In genomic region chr2:238239552-238239871, GRCh38 we compare ENCODE assay signal across 8 cellular contexts. TPM values are rescaled to one million over a fixed set of nuclear protein-coding genes. Genes with fewer than 3 reads are reported as not detected.
DNase-seq lines count a peak whose midpoint lies in the region; ATAC-seq and TF ChIP-seq lines count a peak whose summit lies in the region.

No MANE protein-coding gene starts in this region.

- no peak overlapping the region for H3K4me2 ChIP-seq in KMS-11

- H3K4me3 ChIP-seq in KMS-11 (IDR thresholded peaks at IDR 0.05; ENCODE audit: insufficient read depth, low read depth, low read length), result no peak overlapping the region

- no peaks in the 10 kb centered on the region for H3K36me3 ChIP-seq in KMS-11 (ENCODE audit: insufficient read depth)

- H3K27ac ChIP-seq in KMS-11, result 0 out of 2 replicates have a peak overlapping the region, but pooled peaks have one; percentile 46

- H3K9ac ChIP-seq in KMS-11, result peak overlapping the region; percentile 71

- peak; percentile 16 to 22 for ATAC-seq in activated T-cell treated with anti-CD3 and anti-CD28 coated beads, Interleukin-2, amount 50 U/mL, for 72 hours (replicated peaks in 1 of 2)
- peak; percentile 46 to 59 for ATAC-seq in naive thymus-derived CD8-positive, alpha-beta T cell
- ATAC-seq in HG03196 (IDR thresholded peaks at IDR 0.05; ENCODE audit: unreplicated experiment), result no peak

- no peak for TF ChIP-seq CTCF in KMS-11 (conservative IDR thresholded peaks at IDR 0.05; ENCODE audit: low read depth, low read length)

- no peak overlapping the region for H3K27ac Mint-ChIP-seq in activated T-cell treated with anti-CD3 and anti-CD28 coated beads, Interleukin-2, amount 50 U/mL, for 72 hours
- H3K27ac Mint-ChIP-seq in dendritic cell treated with granulocyte-macrophage colony-stimulating factor and Interleukin-4, amounts not matched to agents 40 ng/mL and 50 ng/mL, for 4 days, result no peak overlapping the region
- H3K27ac Mint-ChIP-seq in naive thymus-derived CD8-positive, alpha-beta T cell, result no peak overlapping the region

- intact Hi-C loops in dendritic cell treated with granulocyte-macrophage colony-stimulating factor and Interleukin-4, amounts not matched to agents 40 ng/mL and 50 ng/mL, for 4 days (cut with micrococcal nuclease), result loop anchor here (5.0 kb wide), 1 partner anchor 37 kb away; the partner anchor contains the start of gene ILKAP

- DNase-seq in activated T-cell treated with anti-CD3 and anti-CD28 coated beads, Interleukin-2, amount 50 U/mL, for 72 hours, result peak; percentile 35 to 45
- DNase-seq in activated T-cell treated with anti-CD3 and anti-CD28 coated beads for 4 hours (no peak), NCI-H526 treated with DMSO at 0.1 percent for 48 hours (lab: John Stamatoyannopoulos, UW) (no peak), SKM-1 (lab: John Stamatoyannopoulos, UW; ENCODE audit: unreplicated experiment) (no peak)
- DNase-seq in naive thymus-derived CD8-positive, alpha-beta T cell, result peak in 5 of 10 donors; percentile 22 to 48 (median 43)

- no peaks in the 10 kb centered on the region; the same call in 1 of the 2 replicates for H4K20me1 ChIP-seq in KMS-11 (ENCODE audit: insufficient read depth)

- no peaks in the 10 kb centered on the region for H3K9me3 Mint-ChIP-seq in activated T-cell treated with anti-CD3 and anti-CD28 coated beads, Interleukin-2, amount 50 U/mL, for 72 hours
- H3K9me3 Mint-ChIP-seq in dendritic cell treated with granulocyte-macrophage colony-stimulating factor and Interleukin-4, amounts not matched to agents 40 ng/mL and 50 ng/mL, for 4 days, result no peaks in the 10 kb centered on the region
- H3K9me3 Mint-ChIP-seq in naive thymus-derived CD8-positive, alpha-beta T cell, result no peaks in the 10 kb centered on the region

- H3K4me1 Mint-ChIP-seq in activated T-cell treated with anti-CD3 and anti-CD28 coated beads, Interleukin-2, amount 50 U/mL, for 72 hours (ENCODE audit: low read depth), result no peaks in the 10 kb centered on the region
- H3K4me1 Mint-ChIP-seq in dendritic cell treated with granulocyte-macrophage colony-stimulating factor and Interleukin-4, amounts not matched to agents 40 ng/mL and 50 ng/mL, for 4 days (ENCODE audit: low read depth), result peaks cover 21% of the 10 kb centered on the region
- peaks cover 8 to 15% (median 12%) of the 10 kb centered on the region in 4 donors for H3K4me1 Mint-ChIP-seq in naive thymus-derived CD8-positive, alpha-beta T cell

- POLR2A ChIA-PET in naive thymus-derived CD8-positive, alpha-beta T cell (lab: Charles Lee), result interaction anchor here (0.6 to 2.3 kb wide), 5 partner anchors 17 to 302 kb away, joined by 3 to 7 read pairs (median 3); no protein-coding TSS in a partner anchor

- peaks cover 18% of the 10 kb centered on the region for H3K79me2 ChIP-seq in KMS-11 (ENCODE audit: insufficient read depth, low read depth)

- H3K4me3 Mint-ChIP-seq in activated T-cell treated with anti-CD3 and anti-CD28 coated beads, Interleukin-2, amount 50 U/mL, for 72 hours, result peak overlapping the region; percentile 51 to 94
- H3K4me3 Mint-ChIP-seq in dendritic cell treated with granulocyte-macrophage colony-stimulating factor and Interleukin-4, amounts not matched to agents 40 ng/mL and 50 ng/mL, for 4 days, result peak overlapping the region; percentile 83
- peak overlapping the region in 4 of 10 donors; percentile 45 to 87 (median 54) for H3K4me3 Mint-ChIP-seq in naive thymus-derived CD8-positive, alpha-beta T cell

- H2AFZ ChIP-seq in KMS-11 (ENCODE audit: low read depth), result no peak overlapping the region; the same call in 1 of the 2 replicates

- H3K27me3 ChIP-seq in KMS-11 (ENCODE audit: insufficient read depth, low read depth), result no peaks in the 10 kb centered on the region

- peaks cover 0 to 2% of the 10 kb centered on the region in 2 donors for H3K36me3 Mint-ChIP-seq in activated T-cell treated with anti-CD3 and anti-CD28 coated beads, Interleukin-2, amount 50 U/mL, for 72 hours (ENCODE audit: insufficient read depth in 2 of 2)
- no peaks in the 10 kb centered on the region for H3K36me3 Mint-ChIP-seq in dendritic cell treated with granulocyte-macrophage colony-stimulating factor and Interleukin-4, amounts not matched to agents 40 ng/mL and 50 ng/mL, for 4 days (ENCODE audit: low read depth)
- peaks cover 0 to 4% (median 0%) of the 10 kb centered on the region in 3 donors for H3K36me3 Mint-ChIP-seq in naive thymus-derived CD8-positive, alpha-beta T cell

- peaks cover 32% of the 10 kb centered on the region for H3K4me1 ChIP-seq in KMS-11 (ENCODE audit: low read depth, poor library complexity, severe bottlenecking)

- H3K27me3 Mint-ChIP-seq in activated T-cell treated with anti-CD3 and anti-CD28 coated beads, Interleukin-2, amount 50 U/mL, for 72 hours (ENCODE audit: low read depth), result peaks cover 31% of the 10 kb centered on the region
- H3K27me3 Mint-ChIP-seq in dendritic cell treated with granulocyte-macrophage colony-stimulating factor and Interleukin-4, amounts not matched to agents 40 ng/mL and 50 ng/mL, for 4 days, result peaks cover 69% of the 10 kb centered on the region
- peaks cover 11 to 34% (median 18%) of the 10 kb centered on the region in 5 donors for H3K27me3 Mint-ChIP-seq in naive thymus-derived CD8-positive, alpha-beta T cell

RNA-seq across cellular contexts. Expression of gene HES6, which starts 0.3 kb away (rescaled TPM):
- total RNA-seq in activated T-cell treated with anti-CD3 and anti-CD28 coated beads, Interleukin-2, amount 50 U/mL, for 72 hours, result 1 to 10 TPM; 1.6 to 2.0 TPM
- total RNA-seq in naive thymus-derived CD8-positive, alpha-beta T cell, result 1 to 10 TPM; 1.7 to 2.0 TPM
- 1 to 10 TPM in 1 of 3 donors, under 1 TPM in 1, not detected in 1; 0.33 to 2.0 TPM for polyA plus RNA-seq in naive thymus-derived CD8-positive, alpha-beta T cell

RNA-seq across cellular contexts. Expression of gene ILKAP, which starts 36.0 kb away (rescaled TPM):
- 10 to 100 TPM; 53.2 to 55.5 TPM for total RNA-seq in activated T-cell treated with anti-CD3 and anti-CD28 coated beads, Interleukin-2, amount 50 U/mL, for 72 hours
- total RNA-seq in naive thymus-derived CD8-positive, alpha-beta T cell, result 100 to 1,000 TPM in 1 of 2 experiments, 10 to 100 TPM in 1; 83.5 to 100 TPM
- 10 to 100 TPM; 39.1 to 42.1 (median 40.6) TPM for polyA plus RNA-seq in naive thymus-derived CD8-positive, alpha-beta T cell

RNA-seq across cellular contexts. Expression of gene PER2, which starts 48.9 kb away (rescaled TPM):
- 10 to 100 TPM in 1 of 2 donors, 1 to 10 TPM in 1; 8.9 to 12.4 TPM for total RNA-seq in activated T-cell treated with anti-CD3 and anti-CD28 coated beads, Interleukin-2, amount 50 U/mL, for 72 hours
- total RNA-seq in naive thymus-derived CD8-positive, alpha-beta T cell, result 10 to 100 TPM; 10.3 to 11.1 TPM
- 1 to 10 TPM; 4.0 to 6.5 (median 4.7) TPM for polyA plus RNA-seq in naive thymus-derived CD8-positive, alpha-beta T cell

Comparison
In these comparisons a context has a peak if more than half of its experiments do, and no peak if none do; other contexts are left out.
1. DNase-seq: peak in activated T-cell treated with anti-CD3 and anti-CD28 coated beads, Interleukin-2, amount 50 U/mL, for 72 hours (2 of 2); none in activated T-cell treated with anti-CD3 and anti-CD28 coated beads for 4 hours (single experiment), NCI-H526 treated with DMSO at 0.1 percent for 48 hours (single experiment) and SKM-1 (single experiment).